Comparison of ENCODE assay signal across 9 cellular contexts in genomic region chr5:757931-758697, GRCh38. TPM values are rescaled to one million over a fixed set of nuclear protein-coding genes. Genes with fewer than 3 reads are reported as not detected.
DNase-seq lines count a peak whose midpoint lies in the region; ATAC-seq and TF ChIP-seq lines count a peak whose summit lies in the region.
"Had no signal": no experiment of that assay in that cellular context is flagged by ENCODE, and none has a peak within 500 bp of the region (broad histone marks: within the 10 kb centered on the region; RNA-seq: fewer than 3 reads in every experiment).

No MANE protein-coding gene starts in this region.

- WGBS in mesendoderm (ENCODE audit: extremely low coverage, insufficient coverage, low lambda C conversion rate), result no CpG with 5 or more reads among the region's 21 CpGs

- no peak overlapping the region for H2BK15ac ChIP-seq in mesendoderm (replicated peaks; ENCODE audit: low read depth)

- no peak overlapping the region for H4K8ac ChIP-seq in mesendoderm (ENCODE audit: low read depth, low read length)

- no peak overlapping the region for H3K56ac ChIP-seq in mesendoderm (ENCODE audit: low read length)

- H3K27me3 Mint-ChIP-seq in central memory CD8-positive, alpha-beta T cell, result peaks cover 27% of the 10 kb centered on the region

- H3K9ac ChIP-seq in mesendoderm (ENCODE audit: low read length), result no peak overlapping the region

- H3K27me3 ChIP-seq in mesendoderm (ENCODE audit: insufficient read depth, low read length, poor library complexity) (no peaks in the 10 kb centered on the region), tibial artery (no peaks in the 10 kb centered on the region)

- H3K36me3 Mint-ChIP-seq in central memory CD8-positive, alpha-beta T cell (ENCODE audit: insufficient read depth), result peaks cover 13% of the 10 kb centered on the region

- H3K79me1 ChIP-seq in mesendoderm (ENCODE audit: low read length), result no peaks in the 10 kb centered on the region

- H3K4ac ChIP-seq in mesendoderm (ENCODE audit: low read depth, low read length), result no peak overlapping the region

- no peak overlapping the region for H2BK120ac ChIP-seq in mesendoderm (ENCODE audit: low read depth, low read length)

- no peak overlapping the region for H3K4me2 ChIP-seq in mesendoderm (ENCODE audit: low read length)

- H2AK5ac ChIP-seq in mesendoderm (ENCODE audit: low read length), result no peak overlapping the region

- no peaks in the 10 kb centered on the region for H3K79me2 ChIP-seq in mesendoderm (ENCODE audit: control insufficient read depth, insufficient read depth, low read length)

- H3K23ac ChIP-seq in mesendoderm (ENCODE audit: low read length), result no peak overlapping the region

- no peak for TF ChIP-seq CTCF in tibial artery (IDR thresholded peaks at IDR 0.05)

- H2BK5ac ChIP-seq in mesendoderm (ENCODE audit: low read length), result no peak overlapping the region

- peak; percentile 74 for DNase-seq in 8988T
- DNase-seq in NCI-H1417 treated with DMSO at 0.1 percent for 48 hours (lab: John Stamatoyannopoulos, UW), result peak; percentile 21
- no peak for DNase-seq in central memory CD8-positive, alpha-beta T cell (ENCODE audit: low spot score in 2 of 2)
- peak; percentile 92 for DNase-seq in mesendoderm
- DNase-seq in GDM1 (lab: John Stamatoyannopoulos, UW), result no peak
- no peak for DNase-seq in OCI-M1 (lab: John Stamatoyannopoulos, UW)
- no peak for DNase-seq in tibial artery
- DNase-seq: MV-4-11 had no signal

- no peaks in the 10 kb centered on the region for H3K4me1 ChIP-seq in mesendoderm (ENCODE audit: control insufficient read depth, low read depth, low read length)
- peaks cover 0 to 25% (median 8%) of the 10 kb centered on the region in 4 donors for H3K4me1 ChIP-seq in tibial artery

- H3K4me3 ChIP-seq in mesendoderm (ENCODE audit: low read length) (no peak overlapping the region), tibial artery (no peak overlapping the region)

- H3K9me3 Mint-ChIP-seq in central memory CD8-positive, alpha-beta T cell, result no peaks in the 10 kb centered on the region

- no peak overlapping the region for H3K27ac ChIP-seq in mesendoderm (ENCODE audit: low read depth, low read length)
- no peak overlapping the region for H3K27ac ChIP-seq in tibial artery

- peak; percentile 22 for ATAC-seq in central memory CD8-positive, alpha-beta T cell (replicated peaks; ENCODE audit: extremely low read depth, poor library complexity, severe bottlenecking)
- no peak for ATAC-seq in HG02763 (IDR thresholded peaks at IDR 0.05; ENCODE audit: unreplicated experiment)

- intact Hi-C loops in tibial artery (cut with DNase I; ENCODE audit: low total_unique reads), result no loop called here

- H3K36me3 ChIP-seq in mesendoderm (ENCODE audit: control insufficient read depth, insufficient read depth, low read length) (no peaks in the 10 kb centered on the region), tibial artery (peaks cover 0 to 5% (median 0%) of the 10 kb centered on the region in 3 donors)

- H3K9me3 ChIP-seq in tibial artery, result no peaks in the 10 kb centered on the region

- no peak overlapping the region for H4K5ac ChIP-seq in mesendoderm (ENCODE audit: low read length)

- peak overlapping the region; percentile 92 for H3K27ac Mint-ChIP-seq in central memory CD8-positive, alpha-beta T cell (ENCODE audit: low read depth)

- no peak overlapping the region for H3K18ac ChIP-seq in mesendoderm (ENCODE audit: low read length)

- no peak overlapping the region for H3K4me3 Mint-ChIP-seq in central memory CD8-positive, alpha-beta T cell

- H3K4me1 Mint-ChIP-seq in central memory CD8-positive, alpha-beta T cell, result peaks cover 24% of the 10 kb centered on the region

RNA-seq across cellular contexts. Expression of gene ZDHHC11B, which starts 26.4 kb away (rescaled TPM):
- polyA plus RNA-seq in mesendoderm (2013, experiment 1 of 2), result 0.10 TPM
- 0.17 TPM for polyA plus RNA-seq in mesendoderm (2013, experiment 2 of 2)

Comparison
In these comparisons a context has a peak if more than half of its experiments do, and no peak if none do; other contexts are left out.
1. DNase-seq: peak in 8988T (single experiment), NCI-H1417 treated with DMSO at 0.1 percent for 48 hours (single experiment) and mesendoderm (single experiment); none in central memory CD8-positive, alpha-beta T cell (0 of 2), GDM1 (single experiment), OCI-M1 (single experiment) and tibial artery (0 of 2).